ENCODE assay signal across 8 cellular contexts in genomic region chr5:116068028-116068632, GRCh38. TPM values are rescaled to one million over a fixed set of nuclear protein-coding genes. Genes with fewer than 3 reads are reported as not detected.
DNase-seq lines count a peak whose midpoint lies in the region; ATAC-seq, FAIRE-seq and TF ChIP-seq lines count a peak whose summit lies in the region.

No MANE protein-coding gene starts in this region.

- no peak overlapping the region for H3K9ac ChIP-seq in endodermal cell (ENCODE audit: extremely low read depth, low read length, poor library complexity, severe bottlenecking)

- FAIRE-seq in G401.6 (lab: Jason Lieb, UNC) (peak; percentile 95), HTR-8/SVneo (lab: Jason Lieb, UNC) (no peak)

- no peaks in the 10 kb centered on the region for H3K9me3 ChIP-seq in endodermal cell (ENCODE audit: control insufficient read depth, low read length)

- no peaks in the 10 kb centered on the region for H3K4me1 ChIP-seq in endodermal cell (ENCODE audit: control insufficient read depth, insufficient read depth, low read length)

- no peak overlapping the region for H3K27ac ChIP-seq in endodermal cell (ENCODE audit: low read depth, low read length)

- peaks cover 4% of the 10 kb centered on the region for H3K4me1 Mint-ChIP-seq in endodermal cell
- peaks cover 0 to 2% (median 0%) of the 10 kb centered on the region in 4 donors for H3K4me1 Mint-ChIP-seq in naive thymus-derived CD8-positive, alpha-beta T cell

- H3K9me3 Mint-ChIP-seq in endodermal cell, result no peaks in the 10 kb centered on the region
- no peaks in the 10 kb centered on the region for H3K9me3 Mint-ChIP-seq in naive thymus-derived CD8-positive, alpha-beta T cell

- TF ChIP-seq CTCF in AG09319 (IDR thresholded peaks at IDR 0.05; ENCODE audit: low read depth, low read length), result peak; percentile 70
- TF ChIP-seq CTCF in endodermal cell (conservative IDR thresholded peaks at IDR 0.05), result peak; percentile 94

- DNase-seq in AG09319 (ENCODE audit: extremely low read depth, low read depth) (no peak), SHP77 (lab: John Stamatoyannopoulos, UW) (peak; percentile 4 to 10), endodermal cell (no peak), HTR-8/SVneo (ENCODE audit: insufficient read length, low spot score) (no peak)
- DNase-seq in naive thymus-derived CD8-positive, alpha-beta T cell, result peak in 6 of 10 donors; percentile 23 to 51 (median 48)

- no peaks in the 10 kb centered on the region for H3K27me3 Mint-ChIP-seq in endodermal cell (ENCODE audit: insufficient read depth)
- peaks cover 20 to 55% (median 25%) of the 10 kb centered on the region in 5 donors for H3K27me3 Mint-ChIP-seq in naive thymus-derived CD8-positive, alpha-beta T cell

- no peaks in the 10 kb centered on the region for H3K27me3 ChIP-seq in endodermal cell (ENCODE audit: control insufficient read depth, insufficient read depth, low read length, poor library complexity, severe bottlenecking)

- no peak overlapping the region for H3K4me3 Mint-ChIP-seq in endodermal cell
- no peak overlapping the region for H3K4me3 Mint-ChIP-seq in naive thymus-derived CD8-positive, alpha-beta T cell

- no peak overlapping the region for H3K27ac Mint-ChIP-seq in endodermal cell
- H3K27ac Mint-ChIP-seq in naive thymus-derived CD8-positive, alpha-beta T cell, result no peak overlapping the region

- 22 to 46% methylated on average over 3 to 4 of the region's 4 CpGs for WGBS in endodermal cell (ENCODE audit: insufficient coverage in 1 of 2, insufficient read length in 1 of 2), 2 experiments

- H3K36me3 ChIP-seq in endodermal cell (ENCODE audit: control insufficient read depth, insufficient read depth, low read length), result no peaks in the 10 kb centered on the region

- H3K36me3 Mint-ChIP-seq in endodermal cell (ENCODE audit: low read depth), result no peaks in the 10 kb centered on the region
- no peaks in the 10 kb centered on the region for H3K36me3 Mint-ChIP-seq in naive thymus-derived CD8-positive, alpha-beta T cell

- POLR2A ChIA-PET in naive thymus-derived CD8-positive, alpha-beta T cell (lab: Charles Lee), result no interaction called here

- ATAC-seq in HG03432 (IDR thresholded peaks at IDR 0.05; ENCODE audit: unreplicated experiment) (peak; percentile 60), HG03442 (IDR thresholded peaks at IDR 0.05; ENCODE audit: unreplicated experiment) (no peak)
- peak; percentile 53 to 62 for ATAC-seq in naive thymus-derived CD8-positive, alpha-beta T cell

- no peak overlapping the region for H3K4me3 ChIP-seq in endodermal cell (ENCODE audit: low read length)

RNA-seq across cellular contexts. Expression of gene COMMD10, which starts 16.7 kb away (rescaled TPM):
- total RNA-seq in endodermal cell, result 10 to 100 TPM; 25.3 to 29.8 TPM
- polyA plus RNA-seq in endodermal cell (2013, experiment 1 of 2), result 45.7 TPM
- 42.1 TPM for polyA plus RNA-seq in endodermal cell (2013, experiment 2 of 2)
- 10 to 100 TPM; 24.3 to 29.0 TPM for total RNA-seq in naive thymus-derived CD8-positive, alpha-beta T cell
- 10 to 100 TPM; 31.7 to 35.3 (median 32.5) TPM for polyA plus RNA-seq in naive thymus-derived CD8-positive, alpha-beta T cell

RNA-seq across cellular contexts. Expression of gene ARL14EPL, which starts 35.9 kb away (rescaled TPM):
- total RNA-seq in endodermal cell, result not detected
- not detected for polyA plus RNA-seq in endodermal cell (2013, experiment 1 of 2)
- not detected for polyA plus RNA-seq in endodermal cell (2013, experiment 2 of 2)
- not detected for total RNA-seq in naive thymus-derived CD8-positive, alpha-beta T cell
- polyA plus RNA-seq in naive thymus-derived CD8-positive, alpha-beta T cell, result not detected

Comparison
In these comparisons a context has a peak if more than half of its experiments do, and no peak if none do; other contexts are left out.
1. DNase-seq: peak in SHP77 (2 of 2) and naive thymus-derived CD8-positive, alpha-beta T cell (6 of 10); none in AG09319 (single experiment), endodermal cell (single experiment) and HTR-8/SVneo (single experiment).